13 cellular contexts compared by ENCODE assay signal in genomic region chr20:25252686-25253421, GRCh38. TPM values are rescaled to one million over a fixed set of nuclear protein-coding genes. Genes with fewer than 3 reads are reported as not detected.
DNase-seq lines count a peak whose midpoint lies in the region; ATAC-seq and TF ChIP-seq lines count a peak whose summit lies in the region.
"Had no signal": no experiment of that assay in that cellular context is flagged by ENCODE, and none has a peak within 500 bp of the region (broad histone marks: within the 10 kb centered on the region; RNA-seq: fewer than 3 reads in every experiment).

No MANE protein-coding gene starts in this region.

- TF ChIP-seq CTCF in heart left ventricle (IDR thresholded peaks at IDR 0.05), result no peak

- no peaks in the 10 kb centered on the region for H3K27me3 Mint-ChIP-seq in activated CD8-positive, alpha-beta memory T cell treated with anti-CD3 and anti-CD28 coated beads, Interleukin-2, amount 10 ng/mL, durations not matched to agents 7 days and 5 days
- H3K27me3 Mint-ChIP-seq in stimulated activated naive CD8-positive, alpha-beta T cell treated with anti-CD3 and anti-CD28 coated beads, Interleukin-15, amount 100 ng/mL, for 72 hours, result no peaks in the 10 kb centered on the region

- H3K9me3 Mint-ChIP-seq in activated CD8-positive, alpha-beta memory T cell treated with anti-CD3 and anti-CD28 coated beads, Interleukin-2, amount 10 ng/mL, durations not matched to agents 7 days and 5 days (ENCODE audit: low read depth), result no peaks in the 10 kb centered on the region
- no peaks in the 10 kb centered on the region for H3K9me3 Mint-ChIP-seq in stimulated activated naive CD8-positive, alpha-beta T cell treated with anti-CD3 and anti-CD28 coated beads, Interleukin-15, amount 100 ng/mL, for 72 hours

- no peak for TF ChIP-seq POLR2A in heart left ventricle (IDR thresholded peaks at IDR 0.05)

- no peaks in the 10 kb centered on the region for H3K9me3 ChIP-seq in heart left ventricle

- peak overlapping the region; percentile 34 to 99 (median 96) for H3K27ac ChIP-seq in heart left ventricle

- H3K4me3 Mint-ChIP-seq in activated CD8-positive, alpha-beta memory T cell treated with anti-CD3 and anti-CD28 coated beads, Interleukin-2, amount 10 ng/mL, durations not matched to agents 7 days and 5 days, result no peak overlapping the region
- peak overlapping the region; percentile 30 to 37 for H3K4me3 Mint-ChIP-seq in stimulated activated naive CD8-positive, alpha-beta T cell treated with anti-CD3 and anti-CD28 coated beads, Interleukin-15, amount 100 ng/mL, for 72 hours

- 48 to 71% (median 64%) methylated on average over 6 of the region's 6 CpGs for WGBS in heart left ventricle, 4 donors

- H3K27me3 ChIP-seq in heart left ventricle, result no peaks in the 10 kb centered on the region

- H3K27ac Mint-ChIP-seq in activated CD8-positive, alpha-beta memory T cell treated with anti-CD3 and anti-CD28 coated beads, Interleukin-2, amount 10 ng/mL, durations not matched to agents 7 days and 5 days, result no peak overlapping the region
- peak overlapping the region; percentile 44 to 91 for H3K27ac Mint-ChIP-seq in stimulated activated naive CD8-positive, alpha-beta T cell treated with anti-CD3 and anti-CD28 coated beads, Interleukin-15, amount 100 ng/mL, for 72 hours

- H3K4me3 ChIP-seq in heart left ventricle, result peak overlapping the region in 2 of 12 donors; percentile 92 to 99

- peak; percentile 46 for DNase-seq in activated CD8-positive, alpha-beta memory T cell treated with anti-CD3 and anti-CD28 coated beads, Interleukin-2, amount 50 U/mL, for 48 hours
- no peak for DNase-seq in activated CD8-positive, alpha-beta memory T cell treated with anti-CD3 and anti-CD28 coated beads, Interleukin-2, amount 10 ng/mL, durations not matched to agents 7 days and 5 days
- DNase-seq in NCI-H2081 treated with DMSO at 0.1 percent for 48 hours (lab: John Stamatoyannopoulos, UW) (peak; percentile 5), heart left ventricle (no peak)
- DNase-seq in stimulated activated naive CD8-positive, alpha-beta T cell treated with anti-CD3 and anti-CD28 coated beads, Interleukin-15, amount 100 ng/mL, for 72 hours, result peak in 1 of 2 donors; percentile 47
- DNase-seq: activated T-cell treated with anti-CD3 and anti-CD28 coated beads, Interleukin-2, amount 50 U/mL, for 1 hour; C1 segment of cervical spinal cord; erythroblast; nucleus accumbens; T-helper 9 cell had no signal

- no peak for ATAC-seq in activated CD8-positive, alpha-beta memory T cell treated with anti-CD3 and anti-CD28 coated beads, Interleukin-2, amount 10 ng/mL, durations not matched to agents 7 days and 5 days
- ATAC-seq in heart left ventricle (peak in 2 of 4 donors; percentile 21), GM21576 (IDR thresholded peaks at IDR 0.05; ENCODE audit: unreplicated experiment) (no peak), GM19467 (IDR thresholded peaks at IDR 0.05; ENCODE audit: unreplicated experiment) (no peak), HG02642 (IDR thresholded peaks at IDR 0.05; ENCODE audit: poor library complexity, unreplicated experiment) (no peak)
- peak; percentile 64 for ATAC-seq in stimulated activated naive CD8-positive, alpha-beta T cell treated with anti-CD3 and anti-CD28 coated beads, Interleukin-15, amount 100 ng/mL, for 72 hours

- intact Hi-C loops in heart left ventricle (cut with DNase I), result loop anchor here in 2 of 10 donors (5.0 kb wide), 2 partner anchors 39 to 256 kb away; no protein-coding TSS in a partner anchor

- H3K36me3 ChIP-seq in heart left ventricle, result peaks cover 0 to 10% (median 0%) of the 10 kb centered on the region in 9 donors

- H3K4me1 Mint-ChIP-seq in activated CD8-positive, alpha-beta memory T cell treated with anti-CD3 and anti-CD28 coated beads, Interleukin-2, amount 10 ng/mL, durations not matched to agents 7 days and 5 days, result peaks cover 26% of the 10 kb centered on the region
- peaks cover 86% of the 10 kb centered on the region for H3K4me1 Mint-ChIP-seq in stimulated activated naive CD8-positive, alpha-beta T cell treated with anti-CD3 and anti-CD28 coated beads, Interleukin-15, amount 100 ng/mL, for 72 hours

- H3K36me3 Mint-ChIP-seq in activated CD8-positive, alpha-beta memory T cell treated with anti-CD3 and anti-CD28 coated beads, Interleukin-2, amount 10 ng/mL, durations not matched to agents 7 days and 5 days, result no peaks in the 10 kb centered on the region

- H3K4me1 ChIP-seq in heart left ventricle, result peaks cover 0 to 84% (median 55%) of the 10 kb centered on the region in 12 donors

- CTCF ChIA-PET in activated CD8-positive, alpha-beta memory T cell treated with anti-CD3 and anti-CD28 coated beads, Interleukin-2, amount 10 ng/mL, durations not matched to agents 7 days and 5 days (lab: Charles Lee), result no interaction called here

RNA-seq across cellular contexts. Expression of gene PYGB, which starts 5.0 kb away (rescaled TPM):
- total RNA-seq in activated CD8-positive, alpha-beta memory T cell treated with anti-CD3 and anti-CD28 coated beads, Interleukin-2, amount 10 ng/mL, durations not matched to agents 7 days and 5 days, result 10 to 100 TPM; 28.4 to 36.8 TPM
- 100 to 1,000 TPM; 172 to 450 (median 233) TPM for total RNA-seq in heart left ventricle
- 100 to 1,000 TPM; 144 to 227 TPM for polyA plus RNA-seq in heart left ventricle

RNA-seq across cellular contexts. Expression of gene ENTPD6, which starts 57.3 kb away (rescaled TPM):
- total RNA-seq in activated CD8-positive, alpha-beta memory T cell treated with anti-CD3 and anti-CD28 coated beads, Interleukin-2, amount 10 ng/mL, durations not matched to agents 7 days and 5 days, result 10 to 100 TPM; 37.6 to 42.0 TPM
- total RNA-seq in heart left ventricle, result 100 to 1,000 TPM in 3 of 9 donors, 10 to 100 TPM in 6; 58.7 to 139 (median 86.7) TPM
- 100 to 1,000 TPM; 131 to 200 TPM for polyA plus RNA-seq in heart left ventricle

Comparison
In these comparisons a context has a peak if more than half of its experiments do, and no peak if none do; other contexts are left out.
1. DNase-seq: peak in activated CD8-positive, alpha-beta memory T cell treated with anti-CD3 and anti-CD28 coated beads, Interleukin-2, amount 50 U/mL, for 48 hours (single experiment) and NCI-H2081 treated with DMSO at 0.1 percent for 48 hours (single experiment); none in activated CD8-positive, alpha-beta memory T cell treated with anti-CD3 and anti-CD28 coated beads, Interleukin-2, amount 10 ng/mL, durations not matched to agents 7 days and 5 days (single experiment) and heart left ventricle (0 of 5).
2. RNA of gene PYGB, which starts 5.0 kb away (total RNA-seq): 172 to 450 TPM in heart left ventricle; 28.4 to 36.8 TPM in activated CD8-positive, alpha-beta memory T cell treated with anti-CD3 and anti-CD28 coated beads, Interleukin-2, amount 10 ng/mL, durations not matched to agents 7 days and 5 days; every median in the first group is over 4 times any median in the second.